Comparison of ENCODE assay signal across 9 cellular contexts in the genomic region with DNA sequence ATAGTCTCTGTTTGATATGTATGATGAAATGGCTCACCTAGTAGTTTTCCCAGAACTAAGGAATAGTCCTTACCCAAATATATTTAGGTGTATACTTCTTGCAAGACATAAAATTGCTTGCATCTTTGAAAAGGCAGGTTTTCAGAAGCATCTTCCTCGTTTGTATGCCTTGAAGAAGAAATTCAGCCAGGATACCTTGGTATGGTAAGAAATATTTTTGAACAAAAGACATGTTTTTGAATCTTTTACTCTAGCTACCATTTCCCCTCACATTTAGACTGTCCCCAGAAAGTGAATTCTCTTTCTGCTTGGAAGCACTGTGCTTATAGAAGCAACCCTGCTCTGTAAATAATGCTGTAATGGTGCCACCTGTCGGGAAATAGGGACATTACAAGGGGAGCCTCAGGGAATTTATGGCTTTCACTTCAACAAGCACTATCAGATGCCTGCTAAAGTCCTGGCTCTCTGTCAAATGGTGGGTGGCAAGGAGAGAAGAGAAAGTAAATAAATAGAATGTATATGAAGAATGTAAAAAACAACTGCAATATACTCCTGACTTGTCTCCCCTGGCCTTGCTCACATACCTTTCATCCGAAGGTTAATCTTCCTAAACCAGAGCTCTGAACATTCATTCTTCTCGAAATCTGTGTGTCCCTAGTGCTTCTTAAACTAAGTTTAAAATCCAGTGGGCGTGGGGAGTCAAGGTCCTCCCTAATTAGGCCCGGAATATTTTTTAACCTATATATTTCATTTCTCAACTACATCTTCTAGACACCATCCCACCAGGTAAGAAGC. TPM values are rescaled to one million over a fixed set of nuclear protein-coding genes. Genes with fewer than 3 reads are reported as not detected.
DNase-seq lines count a peak whose midpoint lies in the region; ATAC-seq and TF ChIP-seq lines count a peak whose summit lies in the region.
"Had no signal": no experiment of that assay in that cellular context is flagged by ENCODE, and none has a peak within 500 bp of the region (broad histone marks: within the 10 kb centered on the region; RNA-seq: fewer than 3 reads in every experiment).

No MANE protein-coding gene starts in this region.

- H3K4me3 ChIP-seq in lung, result no peak overlapping the region

- no peaks in the 10 kb centered on the region for H3K9me3 ChIP-seq in lung (ENCODE audit: control insufficient read depth in 2 of 2, insufficient read depth in 1 of 2, low read length in 1 of 2)

- TF ChIP-seq CTCF in lung (IDR thresholded peaks at IDR 0.05; ENCODE audit: control extremely low read depth, extremely low read depth), result peak; percentile 73

- ATAC-seq in HG02678 (IDR thresholded peaks at IDR 0.05; ENCODE audit: unreplicated experiment), result peak; percentile 58
- ATAC-seq in lung (ENCODE audit: insufficient read depth, low FRiP score), result no peak
- no peak for ATAC-seq in GM19397 (IDR thresholded peaks at IDR 0.05; ENCODE audit: unreplicated experiment)

- H3K27ac ChIP-seq in lung (ENCODE audit: low read depth in 1 of 2, low read length in 1 of 2), result no peak overlapping the region
- H3K27ac ChIP-seq: epithelial cell of prostate had no signal

- WGBS in lung, 2 donors, result 47 to 55% methylated on average over 6 of the region's 6 CpGs

- no peaks in the 10 kb centered on the region for H3K36me3 ChIP-seq in lung (ENCODE audit: control insufficient read depth in 2 of 2, insufficient read depth in 2 of 2, low read length in 2 of 2)

- H3K27me3 ChIP-seq in lung (ENCODE audit: control insufficient read depth, insufficient read depth), result no peaks in the 10 kb centered on the region

- DNase-seq in EL (peak; percentile 73), NCI-H226 (peak; percentile 55), dermis blood vessel endothelial cell (peak; percentile 83), lung (ENCODE audit: low spot score) (peak; percentile 70)
- DNase-seq in activated CD4-positive, alpha-beta T cell treated with anti-CD3 and anti-CD28 coated beads for 48 hours, result peak; percentile 79
- peak; percentile 8 to 45 for DNase-seq in stimulated activated CD8-positive, alpha-beta memory T cell treated with anti-CD3 and anti-CD28 coated beads, Interleukin-15, amount 100 ng/mL, for 4 hours (ENCODE audit: low read depth in 2 of 2)

- no peaks in the 10 kb centered on the region for H3K4me1 ChIP-seq in lung (ENCODE audit: control insufficient read depth in 2 of 2, insufficient read depth in 2 of 2, low read length in 2 of 2)

RNA-seq across cellular contexts. Expression of a gene that starts 6.1 kb away (rescaled TPM):
- total RNA-seq in dermis blood vessel endothelial cell (0.05 TPM in 1 of 2 replicates, not detected in the other), lung (1 to 10 TPM in 1 of 2 donors, under 1 TPM in 1; 0.51 to 3.0 TPM)
- 1 to 10 TPM in 1 of 2 donors, under 1 TPM in 1; 0.63 to 1.4 TPM for polyA plus RNA-seq in lung

RNA-seq across cellular contexts. Expression of a gene that starts 13.6 kb away (rescaled TPM):
- total RNA-seq in dermis blood vessel endothelial cell (0.09 TPM in 1 of 2 replicates, not detected in the other), lung (not detected)
- polyA plus RNA-seq in lung, result not detected

RNA-seq across cellular contexts. Expression of a gene that starts 32.2 kb away (rescaled TPM):
- total RNA-seq in dermis blood vessel endothelial cell, result 18.2 and 24.0 TPM in 2 replicates
- 10 to 100 TPM; 34.4 to 55.1 TPM for total RNA-seq in lung
- 10 to 100 TPM; 12.0 to 19.3 TPM for polyA plus RNA-seq in lung

Comparison
In these comparisons a context has a peak if more than half of its experiments do, and no peak if none do; other contexts are left out.
1. DNase-seq: peak in every context shown above with its lines; median percentile 83 in dermis blood vessel endothelial cell; 79 in activated CD4-positive, alpha-beta T cell treated with anti-CD3 and anti-CD28 coated beads for 48 hours; 73 in EL; 70 in lung; 55 in NCI-H226; 26 in stimulated activated CD8-positive, alpha-beta memory T cell treated with anti-CD3 and anti-CD28 coated beads, Interleukin-15, amount 100 ng/mL, for 4 hours.